ENCODE assay signal across 25 cellular contexts in the genomic region with DNA sequence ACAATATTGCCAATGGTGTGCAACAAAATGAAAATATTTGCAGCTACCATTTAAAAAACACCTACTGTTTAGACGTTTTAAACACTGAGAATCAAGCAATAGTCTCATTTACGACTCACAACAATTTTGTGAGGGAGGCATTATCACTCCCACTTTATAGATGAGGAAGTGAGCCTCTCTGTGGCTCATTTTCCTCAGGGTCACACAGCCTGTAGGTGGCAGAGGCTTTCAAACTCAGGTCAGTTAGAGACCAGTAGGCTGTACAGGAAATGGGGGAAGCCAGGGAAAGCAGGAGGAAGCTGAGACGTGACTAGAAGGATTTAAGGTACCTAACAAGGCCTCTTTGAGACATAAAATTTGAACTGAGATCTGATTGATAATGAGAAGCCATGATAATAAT.
DNase-seq lines count a peak whose midpoint lies in the region; ATAC-seq and TF ChIP-seq lines count a peak whose summit lies in the region.
"Had no signal": no experiment of that assay in that cellular context is flagged by ENCODE, and none has a peak within 500 bp of the region (broad histone marks: within the 10 kb centered on the region; RNA-seq: fewer than 3 reads in every experiment).

No MANE protein-coding gene starts in this region.

- H4K20me1 ChIP-seq in Loucy (ENCODE audit: insufficient read depth, low read length, poor library complexity, severe bottlenecking) = no peaks in the 10 kb centered on the region

- peak; percentile 54 for TF ChIP-seq CTCF in Loucy (conservative IDR thresholded peaks at IDR 0.05; ENCODE audit: low read length)
- no peak for TF ChIP-seq CTCF in adrenal gland (IDR thresholded peaks at IDR 0.05)

- no peak for TF ChIP-seq POLR2A in adrenal gland (IDR thresholded peaks at IDR 0.05)

- WGBS in adrenal gland, 4 donors = 50 to 64% (median 56%) methylated on average over 3 of the region's 3 CpGs

- no peak overlapping the region for H3K27ac Mint-ChIP-seq in stimulated activated naive B cell treated with anti-CD40 and anti-IgM and Interleukin-4, amounts not matched to agents 10 μg/mL and 1 μg/mL and 100 μg/mL, for 72 hours
- H3K27ac Mint-ChIP-seq: activated CD4-positive, alpha-beta T cell treated with anti-CD3 and anti-CD28 coated beads for 36 hours; activated naive CD8-positive, alpha-beta T cell treated with anti-CD3 and anti-CD28 coated beads, Interleukin-2, amount 10 ng/mL, durations not matched to agents 7 days and 5 days; activated T-helper 2 cell treated with anti-CD3 and anti-CD28 coated beads, Interferon-gamma antibody, Interleukin-2, Interleukin-4, amounts not matched to agents 10 μg/mL and 5 μg/mL and 100 μg/mL, durations not matched to agents 14 hours and 24 hours and 36 hours had no signal

- H3K4me3 ChIP-seq in Loucy (ENCODE audit: low read length, poor library complexity, severe bottlenecking) (peak overlapping the region; percentile 7), adrenal gland (no peak overlapping the region)
- H3K4me3 ChIP-seq: heart right ventricle, tibial artery had no signal

- no peaks in the 10 kb centered on the region for H3F3A ChIP-seq in Loucy (ENCODE audit: low read depth)

- peaks cover 10 to 18% of the 10 kb centered on the region in 2 donors for H3K9me3 Mint-ChIP-seq in stimulated activated naive B cell treated with anti-CD40 and anti-IgM and Interleukin-4, amounts not matched to agents 10 μg/mL and 1 μg/mL and 100 μg/mL, for 72 hours
- H3K9me3 Mint-ChIP-seq: activated T-helper 2 cell treated with anti-CD3 and anti-CD28 coated beads, Interferon-gamma antibody, Interleukin-2, Interleukin-4, amounts not matched to agents 10 μg/mL and 5 μg/mL and 100 μg/mL, durations not matched to agents 14 hours and 24 hours and 36 hours had no signal

- intact Hi-C loops in adrenal gland (cut with DNase I) = loop anchor here in 1 of 2 donors (10.0 kb wide), 2 partner anchors 48 to 92 kb away; partner anchors contain the start of gene ZNF521

- H3K79me2 ChIP-seq in Loucy (ENCODE audit: insufficient read depth, low read length) = no peaks in the 10 kb centered on the region

- no peaks in the 10 kb centered on the region for H3K36me3 Mint-ChIP-seq in stimulated activated naive B cell treated with anti-CD40 and anti-IgM and Interleukin-4, amounts not matched to agents 10 μg/mL and 1 μg/mL and 100 μg/mL, for 72 hours
- H3K36me3 Mint-ChIP-seq: activated naive CD8-positive, alpha-beta T cell treated with anti-CD3 and anti-CD28 coated beads, Interleukin-2, amount 10 ng/mL, durations not matched to agents 7 days and 5 days had no signal

- H2AFZ ChIP-seq in Loucy (ENCODE audit: low read length) = peak overlapping the region; percentile 62

- no peaks in the 10 kb centered on the region for H3K4me1 Mint-ChIP-seq in stimulated activated naive B cell treated with anti-CD40 and anti-IgM and Interleukin-4, amounts not matched to agents 10 μg/mL and 1 μg/mL and 100 μg/mL, for 72 hours
- H3K4me1 Mint-ChIP-seq: activated CD4-positive, alpha-beta T cell treated with anti-CD3 and anti-CD28 coated beads for 36 hours; activated naive CD8-positive, alpha-beta T cell treated with anti-CD3 and anti-CD28 coated beads, Interleukin-2, amount 10 ng/mL, durations not matched to agents 7 days and 5 days had no signal

- H3K27me3 Mint-ChIP-seq in stimulated activated naive B cell treated with anti-CD40 and anti-IgM and Interleukin-4, amounts not matched to agents 10 μg/mL and 1 μg/mL and 100 μg/mL, for 72 hours = peaks cover 0 to 4% of the 10 kb centered on the region in 2 donors
- H3K27me3 Mint-ChIP-seq: activated CD4-positive, alpha-beta T cell treated with anti-CD3 and anti-CD28 coated beads for 36 hours; activated naive CD8-positive, alpha-beta T cell treated with anti-CD3 and anti-CD28 coated beads, Interleukin-2, amount 10 ng/mL, durations not matched to agents 7 days and 5 days had no signal

- H3K9ac ChIP-seq in Loucy (ENCODE audit: low read depth, low read length, poor library complexity, severe bottlenecking) = peak overlapping the region; percentile 15

- H3K9me2 ChIP-seq in Loucy (replicated peaks; ENCODE audit: low read depth, low read length) = no peaks in the 10 kb centered on the region

- H3K4me3 Mint-ChIP-seq in stimulated activated naive B cell treated with anti-CD40 and anti-IgM and Interleukin-4, amounts not matched to agents 10 μg/mL and 1 μg/mL and 100 μg/mL, for 72 hours = no peak overlapping the region
- H3K4me3 Mint-ChIP-seq: activated CD4-positive, alpha-beta T cell treated with anti-CD3 and anti-CD28 coated beads for 36 hours; activated naive CD8-positive, alpha-beta T cell treated with anti-CD3 and anti-CD28 coated beads, Interleukin-2, amount 10 ng/mL, durations not matched to agents 7 days and 5 days had no signal

- H3K9me3 ChIP-seq in Loucy (ENCODE audit: insufficient read depth, low read depth, low read length) (no peaks in the 10 kb centered on the region), adrenal gland (replicated peaks in 1 of 3) (peaks cover 0 to 5% (median 0%) of the 10 kb centered on the region in 3 donors)
- H3K9me3 ChIP-seq: BE2C, Caco-2 had no signal

- H3K4me2 ChIP-seq in Loucy (ENCODE audit: low read depth, low read length, poor library complexity, severe bottlenecking) = peak overlapping the region; percentile 33

- H3K4me1 ChIP-seq in Loucy (ENCODE audit: insufficient read depth, low read length, poor library complexity, severe bottlenecking) (peaks cover 19% of the 10 kb centered on the region), adrenal gland (replicated peaks in 1 of 2) (peaks cover 0 to 6% of the 10 kb centered on the region in 2 donors)
- H3K4me1 ChIP-seq: BE2C, Caco-2, heart right ventricle had no signal

- H3K27ac ChIP-seq in adrenal gland = no peak overlapping the region
- H3K27ac ChIP-seq: heart right ventricle, tibial artery had no signal

- DNase-seq in SIG-M5 treated with dmso at 0.1 percent for 504 hours (lab: John Stamatoyannopoulos, UW; ENCODE audit: unreplicated experiment) (peak; percentile 0), SIG-M5 (lab: John Stamatoyannopoulos, UW) (no peak), OCI-M1 (lab: John Stamatoyannopoulos, UW) (peak; percentile 70), NCI-H69 (lab: John Stamatoyannopoulos, UW) (no peak), adrenal gland (no peak)
- no peak for DNase-seq in stimulated activated naive B cell treated with anti-CD40 and anti-IgM and Interleukin-4, amounts not matched to agents 10 μg/mL and 1 μg/mL and 100 μg/mL, for 72 hours
- DNase-seq in activated CD8-positive, alpha-beta memory T cell treated with anti-CD3 and anti-CD28 coated beads, Interleukin-2, amount 50 U/mL, for 4 hours = no peak
- DNase-seq: 8988T; activated CD4-positive, alpha-beta T cell treated with anti-CD3 and anti-CD28 coated beads for 36 hours; activated naive CD8-positive, alpha-beta T cell treated with anti-CD3 and anti-CD28 coated beads, Interleukin-2, amount 10 ng/mL, durations not matched to agents 7 days and 5 days; BE2C; Caco-2; heart right ventricle; mesenchymal stem cell; NCI-H1105 treated with DMSO at 0.1 percent for 48 hours; NCI-H2029 treated with DMSO at 0.1 percent for 48 hours; NCI-H345; nucleus accumbens; RPMI8226; stimulated activated CD4-positive, alpha-beta T cell treated with anti-CD3 and anti-CD28 coated beads, Interleukin-1b, Interleukin-23, amount 100 ng/mL, for 48 hours; stimulated activated naive CD4-positive, alpha-beta T cell; T1000; tibial artery had no signal

- peak; percentile 63 to 66 for ATAC-seq in stimulated activated naive B cell treated with anti-CD40 and anti-IgM and Interleukin-4, amounts not matched to agents 10 μg/mL and 1 μg/mL and 100 μg/mL, for 72 hours (replicated peaks)
- ATAC-seq: activated CD4-positive, alpha-beta T cell treated with anti-CD3 and anti-CD28 coated beads for 36 hours; heart right ventricle had no signal

- H3K36me3 ChIP-seq in Loucy (ENCODE audit: insufficient read depth, low read length) = no peaks in the 10 kb centered on the region
- no peaks in the 10 kb centered on the region for H3K36me3 ChIP-seq in adrenal gland (replicated peaks in 1 of 2)
- H3K36me3 ChIP-seq: BE2C, heart right ventricle, tibial artery had no signal

- no peaks in the 10 kb centered on the region for H3K27me3 ChIP-seq in Loucy (ENCODE audit: insufficient read depth, low read length, poor library complexity, severe bottlenecking)
- no peaks in the 10 kb centered on the region for H3K27me3 ChIP-seq in adrenal gland
- H3K27me3 ChIP-seq: BE2C, heart right ventricle, tibial artery had no signal

Comparison
In these comparisons a context has a peak if more than half of its experiments do, and no peak if none do; other contexts are left out.
1. DNase-seq: peak in SIG-M5 treated with dmso at 0.1 percent for 504 hours (single experiment) and OCI-M1 (single experiment); none in SIG-M5 (single experiment), stimulated activated naive B cell treated with anti-CD40 and anti-IgM and Interleukin-4, amounts not matched to agents 10 μg/mL and 1 μg/mL and 100 μg/mL, for 72 hours (single experiment), NCI-H69 (single experiment), activated CD8-positive, alpha-beta memory T cell treated with anti-CD3 and anti-CD28 coated beads, Interleukin-2, amount 50 U/mL, for 4 hours (single experiment) and adrenal gland (0 of 7).